1 cellular context compared by ENCODE assay signal in genomic region chr11:28728666-28729065, GRCh38.
TF ChIP-seq lines count a peak whose summit lies in the region.

No MANE protein-coding gene starts in this region.

TF ChIP-seq in HepG2, 621 proteins besides CTCF, POLR2A, EP300 and RAD21 (continued from another document):
- TF ChIP-seq UBTF (CRISPR knock-in tag; IDR thresholded peaks at IDR 0.05): no peak
- no peak for TF ChIP-seq GMEB1 (CRISPR knock-in tag; IDR thresholded peaks at IDR 0.05; ENCODE audit: borderline replicate concordance)
- TF ChIP-seq EEA1 (CRISPR knock-in tag; IDR thresholded peaks at IDR 0.05; ENCODE audit: borderline replicate concordance): no peak
- TF ChIP-seq CAMTA2 (CRISPR knock-in tag; IDR thresholded peaks at IDR 0.05; ENCODE audit: borderline replicate concordance): no peak
- no peak for TF ChIP-seq SETDB1 (CRISPR knock-in tag; IDR thresholded peaks at IDR 0.05; ENCODE audit: borderline replicate concordance)
- no peak for TF ChIP-seq MAFK (conservative IDR thresholded peaks at IDR 0.05 in 1 of 2, IDR thresholded peaks at IDR 0.05 in 1 of 2; ENCODE audit: low read length in 2 of 2)
- no peak for TF ChIP-seq ZGPAT (CRISPR knock-in tag; IDR thresholded peaks at IDR 0.05)
- TF ChIP-seq GABPA (IDR thresholded peaks at IDR 0.05; ENCODE audit: low read depth, low read length): no peak
- TF ChIP-seq GABPA (CRISPR knock-in tag; IDR thresholded peaks at IDR 0.05; ENCODE audit: low read depth): no peak
- no peak for TF ChIP-seq ZNF276 (CRISPR knock-in tag; IDR thresholded peaks at IDR 0.05; ENCODE audit: low read depth)
